23 cellular contexts compared by ENCODE assay signal in genomic region chr1:22379566-22379965, GRCh38.
DNase-seq lines count a peak whose midpoint lies in the region; ATAC-seq, FAIRE-seq and TF ChIP-seq lines count a peak whose summit lies in the region.
"Had no signal": no experiment of that assay in that cellular context is flagged by ENCODE, and none has a peak within 500 bp of the region (broad histone marks: within the 10 kb centered on the region; RNA-seq: fewer than 3 reads in every experiment).

No MANE protein-coding gene starts in this region.

- H3K27me3 ChIP-seq in bronchial epithelial cell (ENCODE audit: control insufficient read depth, insufficient read depth, low read length) = no peaks in the 10 kb centered on the region
- H3K27me3 ChIP-seq: BE2C, Peyer's patch had no signal

- peaks cover 2% of the 10 kb centered on the region for H3K27me3 Mint-ChIP-seq in mesothelial cell of epicardium (ENCODE audit: low read depth)

- DNase-seq in AG09309 (ENCODE audit: low read depth) (peak; percentile 27), GM03348 (ENCODE audit: low spot score) (peak; percentile 49), bronchial epithelial cell (ENCODE audit: low read depth) (no peak), mesothelial cell of epicardium (ENCODE audit: low spot score in 2 of 2, unreplicated experiment in 2 of 2) (no peak), ACHN (no peak), DMS114 treated with DMSO at 0.1 percent for 48 hours (lab: John Stamatoyannopoulos, UW; ENCODE audit: unreplicated experiment) (no peak)
- DNase-seq: BE2C, Calu3, DMS153, DND-41, Karpas-422, NCI-H1092 treated with DMSO at 0.1 percent for 48 hours, NCI-H1436, NCI-H187 treated with DMSO at 0.1 percent for 48 hours, NCI-H446, NCI-H526, NCI-H82, Peyer's patch, SHP77 treated with DMSO at 0.1 percent for 48 hours, T-helper 17 cell had no signal

- no peak for TF ChIP-seq CTCF in AG09309 (IDR thresholded peaks at IDR 0.05; ENCODE audit: control insufficient read depth, insufficient read depth, low read depth, low read length, missing control alignments)
- TF ChIP-seq CTCF in bronchial epithelial cell (IDR thresholded peaks at IDR 0.05; ENCODE audit: insufficient read depth, low read length, severe bottlenecking) = no peak
- no peak for TF ChIP-seq CTCF in mesothelial cell of epicardium (IDR thresholded peaks at IDR 0.05; ENCODE audit: unreplicated experiment)

- peak overlapping the region; percentile 16 for H3K27ac Mint-ChIP-seq in mesothelial cell of epicardium
- H3K27ac Mint-ChIP-seq: T-helper 17 cell had no signal

- peak; percentile 28 for FAIRE-seq in bronchial epithelial cell (lab: Jason Lieb, UNC)
- FAIRE-seq: HepG2 had no signal

- no peaks in the 10 kb centered on the region for H3K4me1 Mint-ChIP-seq in mesothelial cell of epicardium
- H3K4me1 Mint-ChIP-seq: T-helper 17 cell had no signal

- no peaks in the 10 kb centered on the region for H3K9me3 Mint-ChIP-seq in mesothelial cell of epicardium

- ATAC-seq in GM18873 (IDR thresholded peaks at IDR 0.05; ENCODE audit: low FRiP score, unreplicated experiment) = no peak
- no peak for ATAC-seq in HG03354 (IDR thresholded peaks at IDR 0.05; ENCODE audit: poor library complexity, severe bottlenecking, unreplicated experiment)
- ATAC-seq: HepG2, T-helper 17 cell had no signal

- in situ Hi-C loops in ACHN (cut with HindIII; ENCODE audit: low pct_ligation_motif_present, low pct_unique_long_range_greater_than_20kb, low sequenced_read_pairs) = no loop called here

- H3K4me3 Mint-ChIP-seq in mesothelial cell of epicardium = no peak overlapping the region
- H3K4me3 Mint-ChIP-seq: T-helper 17 cell had no signal

- H3K36me3 ChIP-seq in bronchial epithelial cell (ENCODE audit: control insufficient read depth, insufficient read depth, low read length) = no peaks in the 10 kb centered on the region
- H3K36me3 ChIP-seq: BE2C, Peyer's patch had no signal

- H3K4me3 ChIP-seq in AG09309 (ENCODE audit: control insufficient read depth, low read depth, low read length) = no peak overlapping the region
- no peak overlapping the region for H3K4me3 ChIP-seq in bronchial epithelial cell (ENCODE audit: low read depth, low read length)
- H3K4me3 ChIP-seq: Peyer's patch had no signal

- H3K36me3 Mint-ChIP-seq in mesothelial cell of epicardium = no peaks in the 10 kb centered on the region

Comparison
In these comparisons a context has a peak if more than half of its experiments do, and no peak if none do; other contexts are left out.
1. DNase-seq: peak in AG09309 (single experiment) and GM03348 (single experiment); none in bronchial epithelial cell (single experiment), mesothelial cell of epicardium (0 of 2), ACHN (single experiment) and DMS114 treated with DMSO at 0.1 percent for 48 hours (single experiment).